ENCODE assay signal across 1 cellular context in the genomic region with DNA sequence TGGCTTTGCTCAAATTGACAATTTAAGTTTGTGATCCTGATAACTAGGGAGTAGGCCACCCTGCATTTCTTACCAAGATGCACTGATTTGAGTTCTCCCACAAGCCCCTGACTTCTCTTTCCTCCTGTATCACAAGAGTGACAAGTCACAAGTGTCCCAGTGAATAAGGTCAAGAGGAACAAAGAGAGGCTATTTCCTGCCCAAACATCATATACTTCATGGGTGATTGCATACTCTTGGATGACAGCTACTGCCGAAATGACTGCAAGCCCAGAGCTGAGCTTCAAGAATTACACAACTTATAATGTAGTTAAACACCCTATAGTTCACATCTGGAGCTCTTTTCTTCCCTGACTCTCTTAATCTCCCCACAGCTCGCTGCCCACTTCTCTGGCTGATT.
TF ChIP-seq lines count a peak whose summit lies in the region.

No MANE protein-coding gene starts in this region.

TF ChIP-seq in SK-N-SH treated with all-trans-retinoic acid at 6 μM for 48 hours, 23 proteins besides CTCF, POLR2A, EP300 and RAD21 (continued from another document):
- TF ChIP-seq ISL1 (CRISPR knock-in tag; IDR thresholded peaks at IDR 0.05) (no peak), ZNF565 (CRISPR knock-in tag; conservative IDR thresholded peaks at IDR 0.05; ENCODE audit: low read depth) (no peak), PPARA (CRISPR knock-in tag; IDR thresholded peaks at IDR 0.05; ENCODE audit: borderline replicate concordance) (no peak), ESRRG (CRISPR knock-in tag; IDR thresholded peaks at IDR 0.05) (no peak), GLIS3 (CRISPR knock-in tag; IDR thresholded peaks at IDR 0.05) (no peak), ZNF70 (CRISPR knock-in tag; IDR thresholded peaks at IDR 0.05) (no peak), ZC3H10 (CRISPR knock-in tag; IDR thresholded peaks at IDR 0.05) (no peak), SNAI2 (CRISPR knock-in tag; IDR thresholded peaks at IDR 0.05) (no peak), BACH2 (CRISPR knock-in tag; IDR thresholded peaks at IDR 0.05; ENCODE audit: borderline replicate concordance) (no peak)
- TF ChIP-seq, protein P1, sequence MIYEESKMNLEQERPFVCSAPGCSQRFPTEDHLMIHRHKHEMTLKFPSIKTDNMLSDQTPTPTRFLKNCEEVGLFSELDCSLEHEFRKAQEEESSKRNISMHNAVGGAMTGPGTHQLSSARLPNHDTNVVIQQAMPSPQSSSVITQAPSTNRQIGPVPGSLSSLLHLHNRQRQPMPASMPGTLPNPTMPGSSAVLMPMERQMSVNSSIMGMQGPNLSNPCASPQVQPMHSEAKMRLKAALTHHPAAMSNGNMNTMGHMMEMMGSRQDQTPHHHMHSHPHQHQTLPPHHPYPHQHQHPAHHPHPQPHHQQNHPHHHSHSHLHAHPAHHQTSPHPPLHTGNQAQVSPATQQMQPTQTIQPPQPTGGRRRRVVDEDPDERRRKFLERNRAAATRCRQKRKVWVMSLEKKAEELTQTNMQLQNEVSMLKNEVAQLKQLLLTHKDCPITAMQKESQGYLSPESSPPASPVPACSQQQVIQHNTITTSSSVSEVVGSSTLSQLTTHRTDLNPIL (CRISPR knock-in tag; IDR thresholded peaks at IDR 0.05; ENCODE audit: low read depth) = no peak
- TF ChIP-seq, protein P2, sequence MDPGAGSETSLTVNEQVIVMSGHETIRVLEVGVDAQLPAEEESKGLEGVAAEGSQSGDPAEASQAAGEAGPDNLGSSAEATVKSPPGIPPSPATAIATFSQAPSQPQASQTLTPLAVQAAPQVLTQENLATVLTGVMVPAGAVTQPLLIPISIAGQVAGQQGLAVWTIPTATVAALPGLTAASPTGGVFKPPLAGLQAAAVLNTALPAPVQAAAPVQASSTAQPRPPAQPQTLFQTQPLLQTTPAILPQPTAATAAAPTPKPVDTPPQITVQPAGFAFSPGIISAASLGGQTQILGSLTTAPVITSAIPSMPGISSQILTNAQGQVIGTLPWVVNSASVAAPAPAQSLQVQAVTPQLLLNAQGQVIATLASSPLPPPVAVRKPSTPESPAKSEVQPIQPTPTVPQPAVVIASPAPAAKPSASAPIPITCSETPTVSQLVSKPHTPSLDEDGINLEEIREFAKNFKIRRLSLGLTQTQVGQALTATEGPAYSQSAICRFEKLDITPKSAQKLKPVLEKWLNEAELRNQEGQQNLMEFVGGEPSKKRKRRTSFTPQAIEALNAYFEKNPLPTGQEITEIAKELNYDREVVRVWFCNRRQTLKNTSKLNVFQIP (CRISPR knock-in tag; IDR thresholded peaks at IDR 0.05; ENCODE audit: borderline replicate concordance, low read depth) = no peak
- TF ChIP-seq, protein P3, sequence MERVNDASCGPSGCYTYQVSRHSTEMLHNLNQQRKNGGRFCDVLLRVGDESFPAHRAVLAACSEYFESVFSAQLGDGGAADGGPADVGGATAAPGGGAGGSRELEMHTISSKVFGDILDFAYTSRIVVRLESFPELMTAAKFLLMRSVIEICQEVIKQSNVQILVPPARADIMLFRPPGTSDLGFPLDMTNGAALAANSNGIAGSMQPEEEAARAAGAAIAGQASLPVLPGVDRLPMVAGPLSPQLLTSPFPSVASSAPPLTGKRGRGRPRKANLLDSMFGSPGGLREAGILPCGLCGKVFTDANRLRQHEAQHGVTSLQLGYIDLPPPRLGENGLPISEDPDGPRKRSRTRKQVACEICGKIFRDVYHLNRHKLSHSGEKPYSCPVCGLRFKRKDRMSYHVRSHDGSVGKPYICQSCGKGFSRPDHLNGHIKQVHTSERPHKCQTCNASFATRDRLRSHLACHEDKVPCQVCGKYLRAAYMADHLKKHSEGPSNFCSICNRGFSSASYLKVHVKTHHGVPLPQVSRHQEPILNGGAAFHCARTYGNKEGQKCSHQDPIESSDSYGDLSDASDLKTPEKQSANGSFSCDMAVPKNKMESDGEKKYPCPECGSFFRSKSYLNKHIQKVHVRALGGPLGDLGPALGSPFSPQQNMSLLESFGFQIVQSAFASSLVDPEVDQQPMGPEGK (CRISPR knock-in tag; IDR thresholded peaks at IDR 0.05; ENCODE audit: borderline replicate concordance) = no peak
